Comparison of ENCODE assay signal across 21 cellular contexts in the genomic region with DNA sequence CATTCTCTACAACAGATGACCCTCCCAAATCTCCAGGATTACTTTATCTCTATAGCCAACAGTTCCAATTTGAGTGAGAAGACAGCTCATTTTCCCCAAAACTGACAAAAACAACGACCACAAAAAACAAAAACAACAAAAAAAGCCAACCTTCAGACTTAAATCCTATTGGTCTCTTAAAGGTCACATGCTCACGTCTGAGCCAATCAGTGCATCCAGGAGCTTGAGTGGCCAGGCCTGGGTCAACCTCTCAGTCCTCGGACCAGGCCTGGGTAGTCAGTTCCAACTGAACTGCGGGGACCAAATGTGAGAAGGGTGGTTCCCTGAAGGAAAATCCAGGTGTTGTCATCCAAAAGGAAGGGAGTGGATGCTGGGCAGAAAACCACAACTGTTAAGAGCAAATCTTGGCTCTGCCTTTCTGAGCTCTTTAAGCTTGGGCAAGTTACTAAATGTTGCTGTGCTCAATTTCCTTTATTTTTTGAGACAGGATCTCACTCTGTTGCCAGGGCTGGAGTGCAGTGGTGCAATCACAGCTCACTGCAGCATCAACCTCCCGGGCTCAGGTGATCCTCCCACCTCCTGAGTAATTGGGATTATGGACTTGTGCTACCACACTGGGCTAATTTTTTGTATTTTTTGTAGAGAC.
"Had no signal": no experiment of that assay in that cellular context is flagged by ENCODE, and none has a peak within 500 bp of the region (broad histone marks: within the 10 kb centered on the region; RNA-seq: fewer than 3 reads in every experiment).

No MANE protein-coding gene starts in this region.

- H3K4me3 Mint-ChIP-seq: activated CD8-positive, alpha-beta T cell treated with anti-CD3 and anti-CD28 coated beads for 36 hours; activated naive CD4-positive, alpha-beta T cell treated with anti-CD3 and anti-CD28 coated beads, Interleukin-2, amount 10 ng/mL, durations not matched to agents 7 days and 5 days; activated naive CD8-positive, alpha-beta T cell treated with anti-CD3 and anti-CD28 coated beads, Interleukin-2, amount 50 U/mL, for 24 hours; activated T-cell treated with anti-CD3 and anti-CD28 coated beads, Interleukin-2, amount 50 U/mL, for 24 hours; effector memory CD8-positive, alpha-beta T cell; naive thymus-derived CD4-positive, alpha-beta T cell; stimulated activated naive CD8-positive, alpha-beta T cell treated with anti-CD3 and anti-CD28 coated beads, Interleukin-15, Interleukin-2, amounts not matched to agents 100 ng/mL and 50 ng/mL, for 24 hours; T-cell had no signal

- H3K36me3 ChIP-seq: transverse colon, vagina had no signal

- H3K4me3 ChIP-seq: mucosa of descending colon, psoas muscle, skin epidermis, transverse colon, vagina had no signal

- H3K27ac ChIP-seq: psoas muscle, skin epidermis, transverse colon, vagina had no signal

- H3K9me3 Mint-ChIP-seq: activated CD8-positive, alpha-beta T cell treated with anti-CD3 and anti-CD28 coated beads for 36 hours; effector memory CD8-positive, alpha-beta T cell had no signal

- H3K27me3 ChIP-seq: transverse colon, vagina had no signal

- H3K27ac Mint-ChIP-seq: activated CD8-positive, alpha-beta T cell treated with anti-CD3 and anti-CD28 coated beads for 36 hours; activated naive CD4-positive, alpha-beta T cell treated with anti-CD3 and anti-CD28 coated beads, Interleukin-2, amount 10 ng/mL, durations not matched to agents 7 days and 5 days; activated naive CD8-positive, alpha-beta T cell treated with anti-CD3 and anti-CD28 coated beads, Interleukin-2, amount 50 U/mL, for 24 hours; activated T-cell treated with anti-CD3 and anti-CD28 coated beads, Interleukin-2, amount 50 U/mL, for 24 hours; effector memory CD8-positive, alpha-beta T cell; stimulated activated naive CD8-positive, alpha-beta T cell treated with anti-CD3 and anti-CD28 coated beads, Interleukin-15, Interleukin-2, amounts not matched to agents 100 ng/mL and 50 ng/mL, for 24 hours; T-cell had no signal

- H3K36me3 Mint-ChIP-seq: activated naive CD4-positive, alpha-beta T cell treated with anti-CD3 and anti-CD28 coated beads, Interleukin-2, amount 10 ng/mL, durations not matched to agents 7 days and 5 days; T-cell had no signal

- ATAC-seq: activated CD8-positive, alpha-beta T cell treated with anti-CD3 and anti-CD28 coated beads for 36 hours; activated naive CD8-positive, alpha-beta T cell treated with anti-CD3 and anti-CD28 coated beads, Interleukin-2, amount 50 U/mL, for 24 hours; effector memory CD8-positive, alpha-beta T cell; mucosa of descending colon; naive thymus-derived CD4-positive, alpha-beta T cell; psoas muscle; right cardiac atrium; T-cell had no signal

- H3K9me3 ChIP-seq: vagina had no signal

- DNase-seq: activated CD4-positive, alpha-beta T cell treated with anti-CD3 and anti-CD28 coated beads for 48 hours; activated CD4-positive, CD25-positive, alpha-beta regulatory T cell; activated CD8-positive, alpha-beta T cell treated with anti-CD3 and anti-CD28 coated beads for 36 hours; activated naive CD4-positive, alpha-beta T cell treated with anti-CD3 and anti-CD28 coated beads, Interleukin-2, amount 10 ng/mL, durations not matched to agents 7 days and 5 days; activated naive CD8-positive, alpha-beta T cell treated with anti-CD3 and anti-CD28 coated beads, Interleukin-2, amount 50 U/mL, for 24 hours; activated T-cell treated with anti-CD3 and anti-CD28 coated beads, Interleukin-2, amount 50 U/mL, for 24 hours; aorta; cerebellar nuclear complex; effector memory CD8-positive, alpha-beta T cell; head of caudate nucleus; mesenchymal stem cell; mucosa of descending colon; naive thymus-derived CD4-positive, alpha-beta T cell; psoas muscle; right cardiac atrium; T-cell; T-helper 9 cell; transverse colon had no signal

- H3K4me1 ChIP-seq: psoas muscle, transverse colon had no signal

- H3K4me1 Mint-ChIP-seq: activated naive CD8-positive, alpha-beta T cell treated with anti-CD3 and anti-CD28 coated beads, Interleukin-2, amount 50 U/mL, for 24 hours had no signal
